ENCODE assay signal across 1 cellular context in genomic region chr11:64358907-64359711, GRCh38.
TF ChIP-seq lines count a peak whose summit lies in the region.

Gene RPS6KA4 (plus strand): TSS chr11:64359162. CDS start chr11:64359236, 74 bp downstream.

TF ChIP-seq in HEK293, 187 proteins besides CTCF, POLR2A, EP300 and RAD21 (continued from another document):
- TF ChIP-seq GLIS1 (tag by site-specific recombination; IDR thresholded peaks at IDR 0.05) (0 out of 2 replicates have a peak, but pooled peaks have one; percentile 3), YY2 (tag by site-specific recombination; IDR thresholded peaks at IDR 0.05) (peak; percentile 52; the same call in 1 of the 2 replicates), ZNF354C (tag by site-specific recombination; IDR thresholded peaks at IDR 0.05; ENCODE audit: borderline replicate concordance, low read depth) (no peak), IKZF3 (tag by site-specific recombination; IDR thresholded peaks at IDR 0.05) (no peak), ZNF830 (tag by site-specific recombination; IDR thresholded peaks at IDR 0.05; ENCODE audit: low read depth) (no peak), KLF10 (tag by site-specific recombination; IDR thresholded peaks at IDR 0.05) (no peak), ZNF324 (tag by site-specific recombination; IDR thresholded peaks at IDR 0.05) (no peak), ZNF112 (tag by site-specific recombination; IDR thresholded peaks at IDR 0.05) (no peak), ZNF311 (tag by site-specific recombination; IDR thresholded peaks at IDR 0.05; ENCODE audit: borderline replicate concordance) (no peak), ZNF518A (tag by site-specific recombination; conservative IDR thresholded peaks at IDR 0.05; ENCODE audit: low read depth) (no peak), ZNF184 (tag by site-specific recombination; IDR thresholded peaks at IDR 0.05) (0 out of 2 replicates have a peak, but pooled peaks have one; percentile 16), GLIS2 (tag by site-specific recombination; IDR thresholded peaks at IDR 0.05) (peak; percentile 78; the same call in 1 of the 2 replicates), ZIC2 (tag by site-specific recombination; IDR thresholded peaks at IDR 0.05) (no peak), ZNF529 (tag by site-specific recombination; IDR thresholded peaks at IDR 0.05; ENCODE audit: insufficient replicate concordance) (no peak), ZNF239 (tag by site-specific recombination; IDR thresholded peaks at IDR 0.05) (no peak), BCL11A (tag by site-specific recombination; IDR thresholded peaks at IDR 0.05; ENCODE audit: low read depth) (no peak), ZNF626 (tag by site-specific recombination; IDR thresholded peaks at IDR 0.05) (no peak), AEBP2 (tag by site-specific recombination; IDR thresholded peaks at IDR 0.05; ENCODE audit: borderline replicate concordance) (no peak), YY1 (tag by site-specific recombination; IDR thresholded peaks at IDR 0.05) (peak; percentile 47; the same call in 1 of the 2 replicates), ZNF843 (tag by site-specific recombination; IDR thresholded peaks at IDR 0.05) (no peak)
- TF ChIP-seq, protein P1, sequence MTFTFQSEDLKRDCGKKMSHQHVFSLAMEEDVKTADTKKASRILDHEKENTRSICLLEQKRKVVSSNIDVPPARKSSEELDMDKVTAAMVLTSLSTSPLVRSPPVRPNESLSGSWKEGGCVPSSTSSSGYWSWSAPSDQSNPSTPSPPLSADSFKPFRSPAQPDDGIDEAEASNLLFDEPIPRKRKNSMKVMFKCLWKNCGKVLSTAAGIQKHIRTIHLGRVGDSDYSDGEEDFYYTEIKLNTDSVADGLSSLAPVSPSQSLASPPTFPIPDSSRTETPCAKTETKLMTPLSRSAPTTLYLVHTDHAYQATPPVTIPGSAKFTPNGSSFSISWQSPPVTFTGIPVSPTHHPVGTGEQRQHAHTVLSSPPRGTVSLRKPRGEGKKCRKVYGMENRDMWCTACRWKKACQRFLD (tag by site-specific recombination; IDR thresholded peaks at IDR 0.05) = no peak
- TF ChIP-seq, protein P2, sequence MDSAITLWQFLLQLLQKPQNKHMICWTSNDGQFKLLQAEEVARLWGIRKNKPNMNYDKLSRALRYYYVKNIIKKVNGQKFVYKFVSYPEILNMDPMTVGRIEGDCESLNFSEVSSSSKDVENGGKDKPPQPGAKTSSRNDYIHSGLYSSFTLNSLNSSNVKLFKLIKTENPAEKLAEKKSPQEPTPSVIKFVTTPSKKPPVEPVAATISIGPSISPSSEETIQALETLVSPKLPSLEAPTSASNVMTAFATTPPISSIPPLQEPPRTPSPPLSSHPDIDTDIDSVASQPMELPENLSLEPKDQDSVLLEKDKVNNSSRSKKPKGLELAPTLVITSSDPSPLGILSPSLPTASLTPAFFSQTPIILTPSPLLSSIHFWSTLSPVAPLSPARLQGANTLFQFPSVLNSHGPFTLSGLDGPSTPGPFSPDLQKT (IDR thresholded peaks at IDR 0.05; ENCODE audit: borderline replicate concordance, low read depth, low read length) = no peak
- TF ChIP-seq, protein P3, sequence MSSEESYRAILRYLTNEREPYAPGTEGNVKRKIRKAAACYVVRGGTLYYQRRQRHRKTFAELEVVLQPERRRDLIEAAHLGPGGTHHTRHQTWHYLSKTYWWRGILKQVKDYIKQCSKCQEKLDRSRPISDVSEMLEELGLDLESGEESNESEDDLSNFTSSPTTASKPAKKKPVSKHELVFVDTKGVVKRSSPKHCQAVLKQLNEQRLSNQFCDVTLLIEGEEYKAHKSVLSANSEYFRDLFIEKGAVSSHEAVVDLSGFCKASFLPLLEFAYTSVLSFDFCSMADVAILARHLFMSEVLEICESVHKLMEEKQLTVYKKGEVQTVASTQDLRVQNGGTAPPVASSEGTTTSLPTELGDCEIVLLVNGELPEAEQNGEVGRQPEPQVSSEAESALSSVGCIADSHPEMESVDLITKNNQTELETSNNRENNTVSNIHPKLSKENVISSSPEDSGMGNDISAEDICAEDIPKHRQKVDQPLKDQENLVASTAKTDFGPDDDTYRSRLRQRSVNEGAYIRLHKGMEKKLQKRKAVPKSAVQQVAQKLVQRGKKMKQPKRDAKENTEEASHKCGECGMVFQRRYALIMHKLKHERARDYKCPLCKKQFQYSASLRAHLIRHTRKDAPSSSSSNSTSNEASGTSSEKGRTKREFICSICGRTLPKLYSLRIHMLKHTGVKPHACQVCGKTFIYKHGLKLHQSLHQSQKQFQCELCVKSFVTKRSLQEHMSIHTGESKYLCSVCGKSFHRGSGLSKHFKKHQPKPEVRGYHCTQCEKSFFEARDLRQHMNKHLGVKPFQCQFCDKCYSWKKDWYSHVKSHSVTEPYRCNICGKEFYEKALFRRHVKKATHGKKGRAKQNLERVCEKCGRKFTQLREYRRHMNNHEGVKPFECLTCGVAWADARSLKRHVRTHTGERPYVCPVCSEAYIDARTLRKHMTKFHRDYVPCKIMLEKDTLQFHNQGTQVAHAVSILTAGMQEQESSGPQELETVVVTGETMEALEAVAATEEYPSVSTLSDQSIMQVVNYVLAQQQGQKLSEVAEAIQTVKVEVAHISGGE (tag by site-specific recombination; conservative IDR thresholded peaks at IDR 0.05; ENCODE audit: low read depth) = peak; percentile 30; the same call in 1 of the 2 replicates
- TF ChIP-seq, protein P4, sequence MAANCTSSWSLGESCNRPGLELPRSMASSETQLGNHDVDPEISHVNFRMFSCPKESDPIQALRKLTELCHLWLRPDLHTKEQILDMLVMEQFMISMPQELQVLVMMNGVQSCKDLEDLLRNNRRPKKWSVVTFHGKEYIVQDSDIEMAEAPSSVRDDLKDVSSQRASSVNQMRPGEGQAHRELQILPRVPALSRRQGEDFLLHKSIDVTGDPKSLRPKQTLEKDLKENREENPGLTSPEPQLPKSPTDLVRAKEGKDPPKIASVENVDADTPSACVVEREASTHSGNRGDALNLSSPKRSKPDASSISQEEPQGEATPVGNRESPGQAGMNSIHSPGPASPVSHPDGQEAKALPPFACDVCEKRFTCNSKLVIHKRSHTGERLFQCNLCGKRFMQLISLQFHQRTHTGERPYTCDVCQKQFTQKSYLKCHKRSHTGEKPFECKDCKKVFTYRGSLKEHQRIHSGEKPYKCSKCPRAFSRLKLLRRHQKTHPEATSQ (tag by site-specific recombination; IDR thresholded peaks at IDR 0.05) = 0 out of 2 replicates have a peak, but pooled peaks have one; percentile 28
- TF ChIP-seq, protein P5, sequence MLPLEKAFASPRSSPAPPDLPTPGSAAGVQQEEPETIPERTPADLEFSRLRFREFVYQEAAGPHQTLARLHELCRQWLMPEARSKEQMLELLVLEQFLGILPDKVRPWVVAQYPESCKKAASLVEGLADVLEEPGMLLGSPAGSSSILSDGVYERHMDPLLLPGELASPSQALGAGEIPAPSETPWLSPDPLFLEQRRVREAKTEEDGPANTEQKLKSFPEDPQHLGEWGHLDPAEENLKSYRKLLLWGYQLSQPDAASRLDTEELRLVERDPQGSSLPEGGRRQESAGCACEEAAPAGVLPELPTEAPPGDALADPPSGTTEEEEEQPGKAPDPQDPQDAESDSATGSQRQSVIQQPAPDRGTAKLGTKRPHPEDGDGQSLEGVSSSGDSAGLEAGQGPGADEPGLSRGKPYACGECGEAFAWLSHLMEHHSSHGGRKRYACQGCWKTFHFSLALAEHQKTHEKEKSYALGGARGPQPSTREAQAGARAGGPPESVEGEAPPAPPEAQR (tag by site-specific recombination; IDR thresholded peaks at IDR 0.05) = no peak
- TF ChIP-seq, protein P6, sequence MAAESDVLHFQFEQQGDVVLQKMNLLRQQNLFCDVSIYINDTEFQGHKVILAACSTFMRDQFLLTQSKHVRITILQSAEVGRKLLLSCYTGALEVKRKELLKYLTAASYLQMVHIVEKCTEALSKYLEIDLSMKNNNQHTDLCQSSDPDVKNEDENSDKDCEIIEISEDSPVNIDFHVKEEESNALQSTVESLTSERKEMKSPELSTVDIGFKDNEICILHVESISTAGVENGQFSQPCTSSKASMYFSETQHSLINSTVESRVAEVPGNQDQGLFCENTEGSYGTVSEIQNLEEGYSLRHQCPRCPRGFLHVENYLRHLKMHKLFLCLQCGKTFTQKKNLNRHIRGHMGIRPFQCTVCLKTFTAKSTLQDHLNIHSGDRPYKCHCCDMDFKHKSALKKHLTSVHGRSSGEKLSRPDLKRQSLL (tag by site-specific recombination; IDR thresholded peaks at IDR 0.05) = no peak; the same call in 1 of the 2 replicates
